10 cellular contexts compared by ENCODE assay signal in the genomic region with DNA sequence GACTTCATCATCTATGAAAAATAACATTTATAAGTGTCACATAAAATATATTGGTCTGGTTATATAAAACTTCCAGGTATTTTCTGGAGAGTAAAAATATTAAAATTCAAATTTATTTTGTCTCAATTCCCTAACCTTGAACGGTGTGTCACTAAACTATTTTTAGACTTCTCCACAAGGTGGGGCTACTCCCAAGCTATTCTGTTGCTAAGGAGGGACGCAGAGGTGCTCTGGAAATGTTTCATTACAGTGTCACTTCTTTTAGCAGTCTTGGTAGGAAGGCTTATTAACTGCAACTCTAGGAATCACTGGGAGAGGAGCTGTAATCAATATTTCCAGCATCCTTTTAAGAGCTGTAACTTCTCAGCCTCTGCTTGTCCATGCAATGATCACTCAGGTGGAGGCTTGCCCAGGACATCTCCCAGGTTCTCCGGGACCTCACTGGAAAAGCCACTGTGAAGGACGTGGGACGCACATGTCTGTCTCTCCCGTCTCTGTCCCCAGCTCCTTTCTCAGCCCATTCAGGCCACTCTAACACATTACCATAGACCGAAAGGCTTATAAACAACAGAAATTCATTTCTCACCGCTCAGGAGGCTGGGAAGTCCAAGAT. TPM values are rescaled to one million over a fixed set of nuclear protein-coding genes. Genes with fewer than 3 reads are reported as not detected.
A peak's percentile ranks its signal among the peaks of the same experiment; 100 is the strongest.
DNase-seq lines count a peak whose midpoint lies in the region; ATAC-seq and TF ChIP-seq lines count a peak whose summit lies in the region.
"Had no signal": no experiment of that assay in that cellular context is flagged by ENCODE, and none has a peak within 500 bp of the region (broad histone marks: within the 10 kb centered on the region; RNA-seq: fewer than 3 reads in every experiment).

No MANE protein-coding gene starts in this region.

- H3K36me3 ChIP-seq in left ventricle myocardium inferior (no peaks in the 10 kb centered on the region), uterus (no peaks in the 10 kb centered on the region), Karpas-422 (ENCODE audit: insufficient read depth, low read length) (no peaks in the 10 kb centered on the region)
- H3K36me3 ChIP-seq: thoracic aorta had no signal

- no peak overlapping the region for H3K27ac ChIP-seq in left ventricle myocardium inferior (replicated peaks)
- no peak overlapping the region for H3K27ac ChIP-seq in uterus
- no peak overlapping the region for H3K27ac ChIP-seq in Karpas-422 (ENCODE audit: low read length)
- H3K27ac ChIP-seq: HL-60, thoracic aorta had no signal

- H3K4me1 ChIP-seq in left ventricle myocardium inferior, result no peaks in the 10 kb centered on the region
- no peaks in the 10 kb centered on the region for H3K4me1 ChIP-seq in uterus
- H3K4me1 ChIP-seq in Karpas-422 (ENCODE audit: low read length), result no peaks in the 10 kb centered on the region

- H3K9ac ChIP-seq in Karpas-422 (ENCODE audit: low read length), result no peak overlapping the region

- TF ChIP-seq CTCF in left ventricle myocardium inferior (IDR thresholded peaks at IDR 0.05; ENCODE audit: borderline replicate concordance), result peak; percentile 41
- TF ChIP-seq CTCF in uterus (IDR thresholded peaks at IDR 0.05), result peak in 1 of 4 experiments; percentile 10

- TF ChIP-seq POLR2A in uterus (IDR thresholded peaks at IDR 0.05), result no peak

- no peaks in the 10 kb centered on the region for H4K20me1 ChIP-seq in Karpas-422 (ENCODE audit: insufficient read depth, low read depth, low read length)

- H3K9me3 ChIP-seq in left ventricle myocardium inferior (replicated peaks) (no peaks in the 10 kb centered on the region), uterus (no peaks in the 10 kb centered on the region), Karpas-422 (ENCODE audit: low read length) (peaks cover 11% of the 10 kb centered on the region)
- H3K9me3 ChIP-seq: thoracic aorta had no signal

- intact Hi-C loops in left ventricle myocardium inferior (cut with micrococcal nuclease), result no loop called here
- intact Hi-C loops in uterus (cut with DNase I; ENCODE audit: low total_unique reads), result no loop called here

- H3K9me2 ChIP-seq in Karpas-422 (replicated peaks; ENCODE audit: insufficient read depth, low read length), result no peaks in the 10 kb centered on the region

- DNase-seq in D341Med (ENCODE audit: low spot score) (peak; percentile 58), LHCN-M2 (ENCODE audit: low read depth) (peak; percentile 54), SK-N-DZ (ENCODE audit: low spot score) (peak; percentile 30), left ventricle myocardium inferior (no peak), uterus (no peak), Karpas-422 (no peak)

- ATAC-seq in HG02973 (IDR thresholded peaks at IDR 0.05; ENCODE audit: unreplicated experiment) (no peak), GM19455 (IDR thresholded peaks at IDR 0.05; ENCODE audit: unreplicated experiment) (no peak)

- no peaks in the 10 kb centered on the region for H3K79me2 ChIP-seq in Karpas-422 (ENCODE audit: low read length)

- H3K4me2 ChIP-seq in Karpas-422 (ENCODE audit: low read depth, low read length, poor library complexity, severe bottlenecking), result no peak overlapping the region

- no peak overlapping the region for H3K4me3 ChIP-seq in left ventricle myocardium inferior
- no peak overlapping the region for H3K4me3 ChIP-seq in uterus
- no peak overlapping the region for H3K4me3 ChIP-seq in Karpas-422 (ENCODE audit: low read length)
- H3K4me3 ChIP-seq: thoracic aorta had no signal

- H2AFZ ChIP-seq in Karpas-422 (ENCODE audit: low read length), result no peak overlapping the region

- H3K27me3 ChIP-seq in left ventricle myocardium inferior (ENCODE audit: low read depth), result peaks cover 18% of the 10 kb centered on the region
- no peaks in the 10 kb centered on the region for H3K27me3 ChIP-seq in uterus
- no peaks in the 10 kb centered on the region for H3K27me3 ChIP-seq in Karpas-422 (ENCODE audit: low read length)

RNA-seq across cellular contexts. Expression of a gene that starts 32.5 kb away (rescaled TPM):
- total RNA-seq in LHCN-M2 (2014; rRNA removed) (0.75 and 1.3 TPM in 2 replicates), left ventricle myocardium inferior (0.14 TPM), uterus (1 to 10 TPM in 1 of 4 donors, under 1 TPM in 3; under 0.01 to 1.8 (median 0.18) TPM)
- 0.79 TPM for polyA plus RNA-seq in LHCN-M2 (2012)
- polyA plus RNA-seq in SK-N-DZ (2014; cell fraction: cytosol; rRNA removed), result 0.03 TPM in 1 of 2 replicates, not detected in the other
- polyA plus RNA-seq in SK-N-DZ (2014; cell fraction: nucleus; rRNA removed), result not detected in 2 replicates
- not detected in 2 replicates for total RNA-seq in Karpas-422 (2014; rRNA removed; shearing (Covaris generic); ENCODE audit: low replicate concordance)

Comparison
In these comparisons a context has a peak if more than half of its experiments do, and no peak if none do; other contexts are left out.
1. DNase-seq: peak in D341Med (single experiment), LHCN-M2 (single experiment) and SK-N-DZ (single experiment); none in left ventricle myocardium inferior (single experiment), uterus (0 of 2) and Karpas-422 (single experiment).